ENCODE assay signal across 9 cellular contexts in genomic region chr5:72920690-72921089, GRCh38. TPM values are rescaled to one million over a fixed set of nuclear protein-coding genes. Genes with fewer than 3 reads are reported as not detected.
DNase-seq lines count a peak whose midpoint lies in the region; ATAC-seq, FAIRE-seq and TF ChIP-seq lines count a peak whose summit lies in the region.
"Had no signal": no experiment of that assay in that cellular context is flagged by ENCODE, and none has a peak within 500 bp of the region (broad histone marks: within the 10 kb centered on the region; RNA-seq: fewer than 3 reads in every experiment).

No MANE protein-coding gene starts in this region.

- in situ Hi-C loops in ACHN (cut with HindIII; ENCODE audit: low pct_ligation_motif_present, low pct_unique_long_range_greater_than_20kb, low sequenced_read_pairs), result no loop called here

- H3K27ac Mint-ChIP-seq in activated naive CD4-positive, alpha-beta T cell treated with anti-CD3 and anti-CD28 coated beads, Interleukin-2, amount 10 ng/mL, durations not matched to agents 7 days and 5 days, result no peak overlapping the region
- no peak overlapping the region for H3K27ac Mint-ChIP-seq in CD8-positive, alpha-beta T cell
- H3K27ac Mint-ChIP-seq: activated naive CD8-positive, alpha-beta T cell had no signal

- peaks cover 0 to 3% (median 0%) of the 10 kb centered on the region in 11 donors for H3K9me3 ChIP-seq in heart right ventricle
- H3K9me3 ChIP-seq in CD8-positive, alpha-beta T cell (ENCODE audit: low read length), result no peaks in the 10 kb centered on the region

- intact Hi-C loops in heart right ventricle (cut with DNase I), result loop anchor here in 1 of 10 donors (10.0 kb wide), 1 partner anchor 284 kb away; no protein-coding TSS in a partner anchor
- intact Hi-C loops in CD8-positive, alpha-beta T cell (cut with DNase I, micrococcal nuclease), result loop anchor here (2.0 kb wide), 2 partner anchors 282 to 616 kb away; no protein-coding TSS in a partner anchor

- CTCF ChIA-PET in RWPE1 (lab: Yijun Ruan, JAX), result interaction anchor here (0.8 kb wide), 1 partner anchor 534 kb away, joined by 3 read pairs; no protein-coding TSS in a partner anchor
- CTCF ChIA-PET in activated naive CD4-positive, alpha-beta T cell treated with anti-CD3 and anti-CD28 coated beads, Interleukin-2, amount 10 ng/mL, durations not matched to agents 7 days and 5 days (lab: Charles Lee), result no interaction called here
- CTCF ChIA-PET in CD8-positive, alpha-beta T cell (lab: Charles Lee), result no interaction called here

- peak; percentile 65 for FAIRE-seq in H54 (lab: Jason Lieb, UNC)

- POLR2A ChIA-PET in RWPE1 (lab: Yijun Ruan, JAX; ENCODE audit: low non-redundant PET), result no interaction called here
- POLR2A ChIA-PET in CD8-positive, alpha-beta T cell (lab: Charles Lee), result no interaction called here

- no peak overlapping the region for H3K4me3 ChIP-seq in heart right ventricle
- no peak overlapping the region for H3K4me3 ChIP-seq in CD8-positive, alpha-beta T cell (ENCODE audit: low read depth, low read length)

- no peaks in the 10 kb centered on the region for H3K36me3 ChIP-seq in heart right ventricle
- no peaks in the 10 kb centered on the region for H3K36me3 ChIP-seq in CD8-positive, alpha-beta T cell (ENCODE audit: insufficient read depth, low read length)

- H3K4me1 ChIP-seq in heart right ventricle, result peaks cover 0 to 4% (median 0%) of the 10 kb centered on the region in 9 donors
- no peaks in the 10 kb centered on the region for H3K4me1 ChIP-seq in CD8-positive, alpha-beta T cell (ENCODE audit: insufficient read depth, low read length)

- no peaks in the 10 kb centered on the region for H3K36me3 Mint-ChIP-seq in activated naive CD4-positive, alpha-beta T cell treated with anti-CD3 and anti-CD28 coated beads, Interleukin-2, amount 10 ng/mL, durations not matched to agents 7 days and 5 days
- no peaks in the 10 kb centered on the region for H3K36me3 Mint-ChIP-seq in CD8-positive, alpha-beta T cell
- H3K36me3 Mint-ChIP-seq: activated naive CD8-positive, alpha-beta T cell had no signal

- 11 to 14% methylated on average over 2 of the region's 2 CpGs for WGBS in heart right ventricle, 2 donors

- no peak overlapping the region for H3K27ac ChIP-seq in RWPE1
- H3K27ac ChIP-seq in heart right ventricle, result no peak overlapping the region
- no peak overlapping the region for H3K27ac ChIP-seq in CD8-positive, alpha-beta T cell (ENCODE audit: low read depth, low read length)

- DNase-seq in ACHN, result peak; percentile 51
- DNase-seq in H54 (ENCODE audit: insufficient read length, low spot score), result no peak
- DNase-seq in RWPE1 (ENCODE audit: low spot score), result peak; percentile 72
- DNase-seq in heart right ventricle, result no peak
- DNase-seq in activated CD4-positive, alpha-beta T cell treated with anti-CD3 and anti-CD28 coated beads, Interleukin-2, amount 50 U/mL, for 1 hour, result no peak
- DNase-seq in activated naive CD4-positive, alpha-beta T cell treated with anti-CD3 and anti-CD28 coated beads, Interleukin-2, amount 10 ng/mL, durations not matched to agents 7 days and 5 days, result no peak
- DNase-seq in CD8-positive, alpha-beta T cell, result no peak

- ATAC-seq in heart right ventricle (peak in 2 of 8 donors; percentile 46 to 49), GM18909 (IDR thresholded peaks at IDR 0.05; ENCODE audit: poor library complexity, unreplicated experiment) (no peak)
- ATAC-seq in CD8-positive, alpha-beta T cell, result no peak

- TF ChIP-seq POLR2A in H54 (IDR thresholded peaks at IDR 0.05; ENCODE audit: low read depth, low read length), result no peak

- no peaks in the 10 kb centered on the region for H3K4me1 Mint-ChIP-seq in activated naive CD4-positive, alpha-beta T cell treated with anti-CD3 and anti-CD28 coated beads, Interleukin-2, amount 10 ng/mL, durations not matched to agents 7 days and 5 days
- no peaks in the 10 kb centered on the region for H3K4me1 Mint-ChIP-seq in CD8-positive, alpha-beta T cell (ENCODE audit: low read depth)

- TF ChIP-seq CTCF in RWPE1 (conservative IDR thresholded peaks at IDR 0.05; ENCODE audit: low read depth) (peak; percentile 65), heart right ventricle (IDR thresholded peaks at IDR 0.05) (peak in 8 of 9 donors; percentile 11 to 56 (median 38))
- TF ChIP-seq CTCF in CD8-positive, alpha-beta T cell (IDR thresholded peaks at IDR 0.05), result no peak

- H3K4me3 Mint-ChIP-seq in activated naive CD4-positive, alpha-beta T cell treated with anti-CD3 and anti-CD28 coated beads, Interleukin-2, amount 10 ng/mL, durations not matched to agents 7 days and 5 days, result no peak overlapping the region
- no peak overlapping the region for H3K4me3 Mint-ChIP-seq in CD8-positive, alpha-beta T cell
- H3K4me3 Mint-ChIP-seq: activated naive CD8-positive, alpha-beta T cell had no signal

- H3K9me3 Mint-ChIP-seq in activated naive CD4-positive, alpha-beta T cell treated with anti-CD3 and anti-CD28 coated beads, Interleukin-2, amount 10 ng/mL, durations not matched to agents 7 days and 5 days, result no peaks in the 10 kb centered on the region
- no peaks in the 10 kb centered on the region for H3K9me3 Mint-ChIP-seq in CD8-positive, alpha-beta T cell

- no peaks in the 10 kb centered on the region for H3K27me3 ChIP-seq in heart right ventricle
- no peaks in the 10 kb centered on the region for H3K27me3 ChIP-seq in CD8-positive, alpha-beta T cell (ENCODE audit: insufficient read depth, low read length)

- H3K27me3 Mint-ChIP-seq in activated naive CD4-positive, alpha-beta T cell treated with anti-CD3 and anti-CD28 coated beads, Interleukin-2, amount 10 ng/mL, durations not matched to agents 7 days and 5 days, result peaks cover 5% of the 10 kb centered on the region
- H3K27me3 Mint-ChIP-seq in CD8-positive, alpha-beta T cell (ENCODE audit: low read depth), result no peaks in the 10 kb centered on the region
- H3K27me3 Mint-ChIP-seq: activated naive CD8-positive, alpha-beta T cell had no signal

RNA-seq across cellular contexts. Expression of gene FCHO2, which starts 35.2 kb away (rescaled TPM):
- total RNA-seq in heart right ventricle, result 10 to 100 TPM; 18.0 to 26.6 (median 20.2) TPM
- polyA plus RNA-seq in heart right ventricle, result 10 to 100 TPM in 1 of 2 donors, 1 to 10 TPM in 1; 4.1 to 17.6 TPM
- total RNA-seq in CD8-positive, alpha-beta T cell, result 1 to 10 TPM; 2.4 to 2.9 TPM

Comparison
In these comparisons a context has a peak if more than half of its experiments do, and no peak if none do; other contexts are left out.
1. DNase-seq: peak in ACHN (single experiment) and RWPE1 (single experiment); none in H54 (single experiment), heart right ventricle (0 of 2), activated CD4-positive, alpha-beta T cell treated with anti-CD3 and anti-CD28 coated beads, Interleukin-2, amount 50 U/mL, for 1 hour (single experiment), activated naive CD4-positive, alpha-beta T cell treated with anti-CD3 and anti-CD28 coated beads, Interleukin-2, amount 10 ng/mL, durations not matched to agents 7 days and 5 days (single experiment) and CD8-positive, alpha-beta T cell (0 of 7).
2. RNA of gene FCHO2, which starts 35.2 kb away (total RNA-seq): 18.0 to 26.6 TPM in heart right ventricle; 2.4 to 2.9 TPM in CD8-positive, alpha-beta T cell; every median in the first group is over 4 times any median in the second.